Comparison of ENCODE assay signal across 21 cellular contexts in the genomic region with DNA sequence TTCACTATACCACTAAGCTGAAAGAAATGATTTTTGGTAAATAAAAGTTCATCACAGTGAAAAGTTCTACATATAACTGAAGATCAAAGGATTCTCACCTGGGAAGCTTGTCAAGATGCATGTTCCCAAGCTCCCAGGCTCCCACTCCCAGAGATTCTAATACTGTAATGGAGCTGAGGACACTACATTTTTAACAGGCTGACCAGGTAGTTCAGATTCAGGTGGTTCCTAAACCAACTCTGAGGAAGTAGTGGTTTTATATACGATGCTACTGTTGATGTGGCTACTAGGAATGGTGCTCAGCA. TPM values are rescaled to one million over a fixed set of nuclear protein-coding genes. Genes with fewer than 3 reads are reported as not detected.
DNase-seq lines count a peak whose midpoint lies in the region; ATAC-seq and TF ChIP-seq lines count a peak whose summit lies in the region.
"Had no signal": no experiment of that assay in that cellular context is flagged by ENCODE, and none has a peak within 500 bp of the region (broad histone marks: within the 10 kb centered on the region; RNA-seq: fewer than 3 reads in every experiment).

No MANE protein-coding gene starts in this region.

- H3K9me1 ChIP-seq in IMR-90 (ENCODE audit: insufficient read depth, low read length) = no peaks in the 10 kb centered on the region; the same call in 1 of the 2 replicates

- no TSS peak for BruUV-seq in IMR-90 (replicated peaks; lab: Mats Ljungman, UMichigan)

- H3K9me3 Mint-ChIP-seq in activated naive CD4-positive, alpha-beta T cell treated with anti-CD3 and anti-CD28 coated beads, Interleukin-2, amount 50 U/mL, for 72 hours = no peaks in the 10 kb centered on the region
- peaks cover 0 to 1% of the 10 kb centered on the region in 2 donors for H3K9me3 Mint-ChIP-seq in activated T-cell treated with anti-CD3 and anti-CD28 coated beads, Interleukin-2, amount 50 U/mL, for 72 hours
- H3K9me3 Mint-ChIP-seq in stimulated activated naive B cell treated with anti-CD40 and anti-IgM and Interleukin-4, amounts not matched to agents 10 μg/mL and 1 μg/mL and 100 μg/mL, for 72 hours = peaks cover 5 to 7% of the 10 kb centered on the region in 2 donors
- H3K9me3 Mint-ChIP-seq: CD4-positive, alpha-beta memory T cell; neural progenitor cell had no signal

- H2AFZ ChIP-seq in IMR-90 (replicated peaks; ENCODE audit: low read length, poor library complexity) = no peak overlapping the region
- H2AFZ ChIP-seq: neural progenitor cell had no signal

- no peak overlapping the region for H3K27ac ChIP-seq in IMR-90 (ENCODE audit: insufficient read depth, low read length)
- H3K27ac ChIP-seq: adrenal gland, brain microvascular endothelial cell, gastroesophageal sphincter, neural progenitor cell, RWPE1, SK-N-MC, thoracic aorta had no signal

- no peak overlapping the region for H2BK120ac ChIP-seq in IMR-90 (ENCODE audit: low read depth, low read length)

- no peak overlapping the region for H2AK5ac ChIP-seq in IMR-90 (ENCODE audit: low read depth, low read length)

- no peak overlapping the region for H3K4me2 ChIP-seq in IMR-90 (ENCODE audit: low read depth, low read length)
- H3K4me2 ChIP-seq: neural progenitor cell had no signal

- no peak for DNase-seq in activated naive CD4-positive, alpha-beta T cell treated with anti-CD3 and anti-CD28 coated beads, Interleukin-2, amount 50 U/mL, for 72 hours (ENCODE audit: low spot score in 2 of 2)
- no peak for DNase-seq in activated naive CD4-positive, alpha-beta T cell treated with Interleukin-2 at 50 U/mL for 16 hours
- DNase-seq in IMR-90 (no peak), HT-29 (ENCODE audit: low spot score) (no peak), NCI-H2107 (lab: John Stamatoyannopoulos, UW) (no peak), GM10266 (ENCODE audit: extremely low spot score) (no peak)
- no peak for DNase-seq in activated T-cell treated with anti-CD3 and anti-CD28 coated beads, Interleukin-2, amount 50 U/mL, for 72 hours
- DNase-seq in stimulated activated naive B cell treated with anti-CD40 and anti-IgM and Interleukin-4, amounts not matched to agents 10 μg/mL and 1 μg/mL and 100 μg/mL, for 72 hours = no peak
- DNase-seq: adrenal gland; brain microvascular endothelial cell; CD4-positive, alpha-beta memory T cell; hypothalamus; KG1; NCI-H146; NCI-H526 had no signal

- peaks cover 60% of the 10 kb centered on the region for H3K4me1 Mint-ChIP-seq in activated T-cell treated with anti-CD3 and anti-CD28 coated beads, Interleukin-2, amount 50 U/mL, for 72 hours (ENCODE audit: low read depth)
- H3K4me1 Mint-ChIP-seq in stimulated activated naive B cell treated with anti-CD40 and anti-IgM and Interleukin-4, amounts not matched to agents 10 μg/mL and 1 μg/mL and 100 μg/mL, for 72 hours = peaks cover 39 to 66% of the 10 kb centered on the region in 2 donors

- no peak overlapping the region for H4K5ac ChIP-seq in IMR-90 (ENCODE audit: low read depth, low read length)

- peaks cover 9% of the 10 kb centered on the region; the same call in 1 of the 2 replicates for H3K4me1 ChIP-seq in IMR-90 (ENCODE audit: control insufficient read depth, insufficient read depth, low read length)
- H3K4me1 ChIP-seq: neural progenitor cell had no signal

- H3K79me1 ChIP-seq in IMR-90 (ENCODE audit: low read depth in 1 of 2, low read length in 2 of 2) = peaks cover 4 to 25% of the 10 kb centered on the region in 2 experiments; a peak in 3 of 4 replicates

- no peak overlapping the region for H4K91ac ChIP-seq in IMR-90 (ENCODE audit: insufficient read depth, low read depth, low read length)

- no peak for TF ChIP-seq RAD21 in IMR-90 (IDR thresholded peaks at IDR 0.05; ENCODE audit: low read length)

- ATAC-seq in activated naive CD4-positive, alpha-beta T cell treated with anti-CD3 and anti-CD28 coated beads, Interleukin-2, amount 50 U/mL, for 72 hours = no peak
- no peak for ATAC-seq in IMR-90 (ENCODE audit: low read depth)
- ATAC-seq in activated T-cell treated with anti-CD3 and anti-CD28 coated beads, Interleukin-2, amount 50 U/mL, for 72 hours (replicated peaks in 1 of 2) = no peak
- no peak for ATAC-seq in stimulated activated naive B cell treated with anti-CD40 and anti-IgM and Interleukin-4, amounts not matched to agents 10 μg/mL and 1 μg/mL and 100 μg/mL, for 72 hours (replicated peaks)
- ATAC-seq: gastroesophageal sphincter had no signal

- no peak overlapping the region for H3K9ac ChIP-seq in IMR-90 (ENCODE audit: low read depth, low read length)
- H3K9ac ChIP-seq: neural progenitor cell had no signal

- H3K18ac ChIP-seq in IMR-90 (ENCODE audit: low read depth, low read length) = no peak overlapping the region

- peaks cover 24 to 47% of the 10 kb centered on the region in 2 donors for H3K36me3 Mint-ChIP-seq in activated naive CD4-positive, alpha-beta T cell treated with anti-CD3 and anti-CD28 coated beads, Interleukin-2, amount 50 U/mL, for 72 hours
- peaks cover 27 to 42% of the 10 kb centered on the region in 2 donors for H3K36me3 Mint-ChIP-seq in activated T-cell treated with anti-CD3 and anti-CD28 coated beads, Interleukin-2, amount 50 U/mL, for 72 hours (ENCODE audit: insufficient read depth in 2 of 2)
- H3K36me3 Mint-ChIP-seq in stimulated activated naive B cell treated with anti-CD40 and anti-IgM and Interleukin-4, amounts not matched to agents 10 μg/mL and 1 μg/mL and 100 μg/mL, for 72 hours = peaks cover 53 to 74% of the 10 kb centered on the region in 2 donors

- WGBS in IMR-90 (ENCODE audit: extremely low coverage in 2 of 2, insufficient read length in 1 of 2), 2 experiments = no CpG with 5 or more reads among the region's 1 CpG

- H3K4ac ChIP-seq in IMR-90 (ENCODE audit: low read depth, low read length) = no peak overlapping the region

- H2BK20ac ChIP-seq in IMR-90 (ENCODE audit: low read depth, low read length) = no peak overlapping the region

- no peak overlapping the region for H2BK15ac ChIP-seq in IMR-90 (ENCODE audit: low read depth, low read length)

- H3K9me3 ChIP-seq in IMR-90 (ENCODE audit: control insufficient read depth, insufficient read depth, low read length) = no peaks in the 10 kb centered on the region
- H3K9me3 ChIP-seq: adrenal gland, gastroesophageal sphincter, HAP-1, thoracic aorta had no signal

- no peaks in the 10 kb centered on the region for H4K20me1 ChIP-seq in IMR-90 (ENCODE audit: insufficient read depth, low read length)

- POLR2A ChIA-PET in IMR-90 (lab: Charles Lee; ENCODE audit: unreplicated experiment) = no interaction called here

- H2AK9ac ChIP-seq in IMR-90 (replicated peaks; ENCODE audit: low read depth, low read length, poor library complexity) = no peak overlapping the region

- H4K8ac ChIP-seq in IMR-90 (ENCODE audit: low read depth in 2 of 2, low read length in 2 of 2) = 0 out of 4 replicates have a peak overlapping the region, but pooled peaks of 1 of the 2 experiments have one; percentile 27

- TF ChIP-seq POLR2A in IMR-90 (IDR thresholded peaks at IDR 0.05; ENCODE audit: low read depth, low read length) = no peak

- CTCF ChIA-PET in IMR-90 (lab: Yijun Ruan, JAX) = no interaction called here

- H3K27me3 Mint-ChIP-seq in activated T-cell treated with anti-CD3 and anti-CD28 coated beads, Interleukin-2, amount 50 U/mL, for 72 hours (ENCODE audit: low read depth) = no peaks in the 10 kb centered on the region
- H3K27me3 Mint-ChIP-seq in stimulated activated naive B cell treated with anti-CD40 and anti-IgM and Interleukin-4, amounts not matched to agents 10 μg/mL and 1 μg/mL and 100 μg/mL, for 72 hours = peaks cover 0 to 4% of the 10 kb centered on the region in 2 donors
- H3K27me3 Mint-ChIP-seq: CD4-positive, alpha-beta memory T cell had no signal

- TF ChIP-seq CTCF in IMR-90 (conservative IDR thresholded peaks at IDR 0.05; ENCODE audit: low read depth, low read length) (no peak), GM10266 (IDR thresholded peaks at IDR 0.05; ENCODE audit: control insufficient read depth, insufficient read depth, low read depth, missing control alignments) (no peak)

- H2BK5ac ChIP-seq in IMR-90 (ENCODE audit: low read depth, low read length, poor library complexity, severe bottlenecking) = no peak overlapping the region

- no peak overlapping the region for H3K23ac ChIP-seq in IMR-90 (ENCODE audit: low read depth, low read length)

- dilution Hi-C loops in IMR-90 (cut with HindIII; ENCODE audit: low sequenced_read_pairs, unreplicated experiment) = no loop called here

- H3K36me3 ChIP-seq in IMR-90 (ENCODE audit: control insufficient read depth, insufficient read depth, low read length) = peaks cover 9% of the 10 kb centered on the region; the same call in 1 of the 2 replicates
- H3K36me3 ChIP-seq: adrenal gland, brain microvascular endothelial cell, HAP-1, neural progenitor cell had no signal

- H3K56ac ChIP-seq in IMR-90 (ENCODE audit: extremely low read depth, insufficient read depth, low read length) = no peak overlapping the region

- in situ Hi-C loops in IMR-90 (cut with MboI; ENCODE audit: low sequenced_read_pairs) = no loop called here

- intact Hi-C loops in IMR-90 (cut with micrococcal nuclease) = no loop called here

- peak overlapping the region; percentile 50; the same call in 1 of the 2 replicates for H3K14ac ChIP-seq in IMR-90 (replicated peaks; ENCODE audit: low read depth, low read length)

- H3K4me3 ChIP-seq in IMR-90 (ENCODE audit: insufficient read depth, low read depth, low read length) = no peak overlapping the region
- H3K4me3 ChIP-seq: adrenal gland, gastroesophageal sphincter, HAP-1, neural progenitor cell, SK-N-MC, thoracic aorta had no signal

- no peaks in the 10 kb centered on the region for H3K27me3 ChIP-seq in IMR-90 (ENCODE audit: control insufficient read depth, insufficient read depth, low read length)
- H3K27me3 ChIP-seq: adrenal gland, brain microvascular endothelial cell, gastroesophageal sphincter, neural progenitor cell had no signal

- peak overlapping the region; percentile 85 to 90 for H3K27ac Mint-ChIP-seq in activated naive CD4-positive, alpha-beta T cell treated with anti-CD3 and anti-CD28 coated beads, Interleukin-2, amount 50 U/mL, for 72 hours
- peak overlapping the region; percentile 94 for H3K27ac Mint-ChIP-seq in activated T-cell treated with anti-CD3 and anti-CD28 coated beads, Interleukin-2, amount 50 U/mL, for 72 hours
- peak overlapping the region; percentile 95 for H3K27ac Mint-ChIP-seq in stimulated activated naive B cell treated with anti-CD40 and anti-IgM and Interleukin-4, amounts not matched to agents 10 μg/mL and 1 μg/mL and 100 μg/mL, for 72 hours
- H3K27ac Mint-ChIP-seq: neural progenitor cell had no signal

- peak overlapping the region; percentile 41 to 67 for H3K4me3 Mint-ChIP-seq in activated T-cell treated with anti-CD3 and anti-CD28 coated beads, Interleukin-2, amount 50 U/mL, for 72 hours
- peak overlapping the region; percentile 70 to 72 for H3K4me3 Mint-ChIP-seq in stimulated activated naive B cell treated with anti-CD40 and anti-IgM and Interleukin-4, amounts not matched to agents 10 μg/mL and 1 μg/mL and 100 μg/mL, for 72 hours
- H3K4me3 Mint-ChIP-seq: neural progenitor cell had no signal

RNA-seq across cellular contexts. Expression of gene MRPL39, which starts 29.6 kb away (rescaled TPM):
- 10 to 100 TPM; 43.0 to 66.3 TPM for total RNA-seq in activated naive CD4-positive, alpha-beta T cell treated with anti-CD3 and anti-CD28 coated beads, Interleukin-2, amount 50 U/mL, for 72 hours
- 20.6 and 40.0 TPM in 2 replicates for total RNA-seq in IMR-90 (2012; rRNA removed)
- polyA plus RNA-seq in IMR-90 (2012; rRNA removed) = 15.2 and 15.4 TPM in 2 replicates
- 3.0 and 5.4 TPM in 2 replicates for polyA plus RNA-seq in IMR-90 (2012; cell fraction: cytosol; rRNA removed)
- 1.3 and 5.9 TPM in 2 replicates for polyA plus RNA-seq in IMR-90 (2012; cell fraction: nucleus; rRNA removed; ENCODE audit: low replicate concordance)
- total RNA-seq in activated T-cell treated with anti-CD3 and anti-CD28 coated beads, Interleukin-2, amount 50 U/mL, for 72 hours = 10 to 100 TPM; 42.8 to 50.9 TPM
- 18.6 and 21.3 TPM in 2 replicates for total RNA-seq in HT-29 (2014; rRNA removed; shearing (Covaris generic))
